In genomic region chr17:9199474-9200196, GRCh38 we compare ENCODE assay signal across 21 cellular contexts.
DNase-seq lines count a peak whose midpoint lies in the region; ATAC-seq and TF ChIP-seq lines count a peak whose summit lies in the region.
"Had no signal": no experiment of that assay in that cellular context is flagged by ENCODE, and none has a peak within 500 bp of the region (broad histone marks: within the 10 kb centered on the region; RNA-seq: fewer than 3 reads in every experiment).

No MANE protein-coding gene starts in this region.

- no peaks in the 10 kb centered on the region for H3K27me3 Mint-ChIP-seq in activated T-helper 2 cell treated with anti-CD3 and anti-CD28 coated beads, Interferon-gamma antibody, Interleukin-2, Interleukin-4, amounts not matched to agents 10 μg/mL and 5 μg/mL and 100 μg/mL, durations not matched to agents 14 hours and 24 hours and 36 hours (ENCODE audit: low read depth)

- H3K9me3 Mint-ChIP-seq in activated T-helper 2 cell treated with anti-CD3 and anti-CD28 coated beads, Interferon-gamma antibody, Interleukin-2, Interleukin-4, amounts not matched to agents 10 μg/mL and 5 μg/mL and 100 μg/mL, durations not matched to agents 14 hours and 24 hours and 36 hours, result no peaks in the 10 kb centered on the region
- H3K9me3 Mint-ChIP-seq: activated T-cell treated with anti-CD3 and anti-CD28 coated beads, Interleukin-2, amount 50 U/mL, for 4 hours had no signal

- H3K36me3 Mint-ChIP-seq in activated T-helper 2 cell treated with anti-CD3 and anti-CD28 coated beads, Interferon-gamma antibody, Interleukin-2, Interleukin-4, amounts not matched to agents 10 μg/mL and 5 μg/mL and 100 μg/mL, durations not matched to agents 14 hours and 24 hours and 36 hours (ENCODE audit: low read depth), result no peaks in the 10 kb centered on the region
- H3K36me3 Mint-ChIP-seq: activated naive CD8-positive, alpha-beta T cell had no signal

- H4K20me1 ChIP-seq in GM23248 (ENCODE audit: insufficient read depth) (no peaks in the 10 kb centered on the region), OCI-LY3 (ENCODE audit: insufficient read depth, low read length) (no peaks in the 10 kb centered on the region)

- no peaks in the 10 kb centered on the region for H3K9me3 ChIP-seq in GM23248 (ENCODE audit: low read depth)
- no peaks in the 10 kb centered on the region for H3K9me3 ChIP-seq in OCI-LY3 (ENCODE audit: insufficient read depth, low read length)
- no peaks in the 10 kb centered on the region for H3K9me3 ChIP-seq in heart right ventricle
- H3K9me3 ChIP-seq in psoas muscle, result no peaks in the 10 kb centered on the region
- H3K9me3 ChIP-seq: breast epithelium, esophagus muscularis mucosa, upper lobe of left lung had no signal

- no peaks in the 10 kb centered on the region for H3K4me1 ChIP-seq in GM23248 (ENCODE audit: insufficient read depth)
- H3K4me1 ChIP-seq in OCI-LY3 (ENCODE audit: low read length), result peaks cover 43% of the 10 kb centered on the region
- peaks cover 0 to 10% (median 0%) of the 10 kb centered on the region in 9 donors for H3K4me1 ChIP-seq in heart right ventricle
- H3K4me1 ChIP-seq in psoas muscle, result peaks cover 15% of the 10 kb centered on the region
- H3K4me1 ChIP-seq: breast epithelium, upper lobe of left lung had no signal

- no peak overlapping the region for H3K9ac ChIP-seq in GM23248
- peak overlapping the region; percentile 54; the same call in 1 of the 2 replicates for H3K9ac ChIP-seq in OCI-LY3 (ENCODE audit: low read length)

- peak in 7 of 8 donors; percentile 57 to 95 (median 85) for ATAC-seq in heart right ventricle
- ATAC-seq in psoas muscle, result peak; percentile 65 to 91 (median 80)
- ATAC-seq in HG02623 (IDR thresholded peaks at IDR 0.05; ENCODE audit: unreplicated experiment), result no peak
- ATAC-seq: activated T-cell treated with anti-CD3 and anti-CD28 coated beads, Interleukin-2, amount 50 U/mL, for 4 hours; left colon had no signal

- peak; percentile 18 for DNase-seq in GM23248
- peak in 1 of 2 donors; percentile 47 for DNase-seq in heart right ventricle
- no peak for DNase-seq in psoas muscle
- no peak for DNase-seq in germinal center (ENCODE audit: low spot score)
- no peak for DNase-seq in activated T-helper 2 cell treated with anti-CD3 and anti-CD28 coated beads, Interferon-gamma antibody, Interleukin-2, Interleukin-4, amounts not matched to agents 10 μg/mL and 5 μg/mL and 100 μg/mL, durations not matched to agents 14 hours and 24 hours and 36 hours (ENCODE audit: low spot score)
- DNase-seq: activated CD4-positive, alpha-beta T cell treated with anti-CD3 and anti-CD28 coated beads, Interleukin-2, amount 50 U/mL, for 4 hours; activated T-cell treated with anti-CD3 and anti-CD28 coated beads, Interleukin-2, amount 50 U/mL, for 4 hours; dorsolateral prefrontal cortex; left colon; NCI-H1930; NCI-H526 treated with DMSO at 0.1 percent for 48 hours; PC-9; stimulated activated naive CD4-positive, alpha-beta T cell treated with Interleukin-2 at 50 U/mL for 16 hours; upper lobe of left lung had no signal

- H3K9me2 ChIP-seq in GM23248 (ENCODE audit: insufficient read depth), result no peaks in the 10 kb centered on the region

- whole genome bisulfite sequencing in GM23248 (ENCODE audit: low coverage in 1 of 2, low lambda C conversion rate in 2 of 2, missing lambda C conversion rate in 2 of 2), 2 experiments, result 37 to 41% methylated on average over 6 of the region's 6 CpGs
- WGBS in heart right ventricle, 2 donors, result 71 to 74% methylated on average over 6 of the region's 6 CpGs
- WGBS in psoas muscle, 3 donors, result 33 to 53% (median 37%) methylated on average over 6 of the region's 6 CpGs

- no peak overlapping the region for H3K4me2 ChIP-seq in GM23248 (ENCODE audit: unreplicated experiment)
- H3K4me2 ChIP-seq in OCI-LY3 (ENCODE audit: low read length), result peak overlapping the region; percentile 80
- H3K4me2 ChIP-seq: hepatocyte, PC-9 had no signal

- H3K27me3 ChIP-seq in GM23248 (replicated peaks; ENCODE audit: insufficient read depth) (no peaks in the 10 kb centered on the region; the same call in 1 of the 2 replicates), OCI-LY3 (ENCODE audit: low read depth, low read length) (no peaks in the 10 kb centered on the region), heart right ventricle (no peaks in the 10 kb centered on the region), psoas muscle (ENCODE audit: insufficient read depth in 3 of 3, low read length in 2 of 3) (no peaks in the 10 kb centered on the region)
- H3K27me3 ChIP-seq: breast epithelium, esophagus muscularis mucosa, upper lobe of left lung had no signal

- no peak overlapping the region for H3K27ac Mint-ChIP-seq in activated T-helper 2 cell treated with anti-CD3 and anti-CD28 coated beads, Interferon-gamma antibody, Interleukin-2, Interleukin-4, amounts not matched to agents 10 μg/mL and 5 μg/mL and 100 μg/mL, durations not matched to agents 14 hours and 24 hours and 36 hours
- H3K27ac Mint-ChIP-seq: activated naive CD8-positive, alpha-beta T cell had no signal

- no peak overlapping the region for H3K4me3 Mint-ChIP-seq in activated T-helper 2 cell treated with anti-CD3 and anti-CD28 coated beads, Interferon-gamma antibody, Interleukin-2, Interleukin-4, amounts not matched to agents 10 μg/mL and 5 μg/mL and 100 μg/mL, durations not matched to agents 14 hours and 24 hours and 36 hours (ENCODE audit: low read depth)
- H3K4me3 Mint-ChIP-seq: activated naive CD8-positive, alpha-beta T cell; activated T-cell treated with anti-CD3 and anti-CD28 coated beads, Interleukin-2, amount 50 U/mL, for 4 hours had no signal

- H3K79me2 ChIP-seq in GM23248 (ENCODE audit: insufficient read depth) (no peaks in the 10 kb centered on the region), OCI-LY3 (ENCODE audit: low read length) (no peaks in the 10 kb centered on the region)
- H3K79me2 ChIP-seq: hepatocyte had no signal

- in situ Hi-C loops in GM23248 (cut with MboI), result no loop called here

- no peak for TF ChIP-seq CTCF in OCI-LY3 (IDR thresholded peaks at IDR 0.05; ENCODE audit: low read depth, low read length)
- no peak for TF ChIP-seq CTCF in heart right ventricle (IDR thresholded peaks at IDR 0.05)
- no peak for TF ChIP-seq CTCF in psoas muscle (IDR thresholded peaks at IDR 0.05)

- H2AFZ ChIP-seq in GM23248, result no peak overlapping the region
- H2AFZ ChIP-seq in OCI-LY3 (ENCODE audit: low read depth, low read length), result peak overlapping the region; percentile 23; the same call in 1 of the 2 replicates
- H2AFZ ChIP-seq: hepatocyte, PC-9 had no signal

- H3F3A ChIP-seq in GM23248 (ENCODE audit: insufficient read depth), result no peaks in the 10 kb centered on the region

- no peaks in the 10 kb centered on the region for H3K36me3 ChIP-seq in GM23248 (ENCODE audit: low read depth)
- H3K36me3 ChIP-seq in OCI-LY3 (replicated peaks; ENCODE audit: low read depth, low read length), result no peaks in the 10 kb centered on the region
- H3K36me3 ChIP-seq in heart right ventricle, result no peaks in the 10 kb centered on the region
- no peaks in the 10 kb centered on the region for H3K36me3 ChIP-seq in psoas muscle (ENCODE audit: insufficient read depth in 1 of 2, low read depth in 1 of 2)
- H3K36me3 ChIP-seq: breast epithelium, upper lobe of left lung had no signal

- no peak overlapping the region for H3K4me3 ChIP-seq in GM23248
- H3K4me3 ChIP-seq in OCI-LY3 (ENCODE audit: low read length), result peak overlapping the region; percentile 53
- no peak overlapping the region for H3K4me3 ChIP-seq in heart right ventricle
- H3K4me3 ChIP-seq in psoas muscle, result peak overlapping the region; percentile 22
- H3K4me3 ChIP-seq: breast epithelium, dorsolateral prefrontal cortex, esophagus muscularis mucosa, hepatocyte, PC-9, upper lobe of left lung had no signal

- H3K27ac ChIP-seq in GM23248 (no peak overlapping the region), OCI-LY3 (ENCODE audit: low read length) (peak overlapping the region; percentile 83), heart right ventricle (no peak overlapping the region), psoas muscle (peak overlapping the region; percentile 56)
- H3K27ac ChIP-seq: breast epithelium, C4-2B, dorsolateral prefrontal cortex, esophagus muscularis mucosa, hepatocyte, PC-9, upper lobe of left lung had no signal

- no peaks in the 10 kb centered on the region for H3K4me1 Mint-ChIP-seq in activated T-helper 2 cell treated with anti-CD3 and anti-CD28 coated beads, Interferon-gamma antibody, Interleukin-2, Interleukin-4, amounts not matched to agents 10 μg/mL and 5 μg/mL and 100 μg/mL, durations not matched to agents 14 hours and 24 hours and 36 hours (ENCODE audit: low read depth)

- intact Hi-C loops in heart right ventricle (cut with DNase I), result no loop called here
- intact Hi-C loops in psoas muscle (cut with DNase I), result loop anchor here in 1 of 2 donors (10.0 kb wide), 1 partner anchor 55 kb away; no protein-coding TSS in a partner anchor
- intact Hi-C loops in activated T-helper 2 cell treated with anti-CD3 and anti-CD28 coated beads, Interferon-gamma antibody, Interleukin-2, Interleukin-4, amounts not matched to agents 10 μg/mL and 5 μg/mL and 100 μg/mL, durations not matched to agents 14 hours and 24 hours and 36 hours (cut with micrococcal nuclease), result no loop called here

Comparison
In these comparisons a context has a peak if more than half of its experiments do, and no peak if none do; other contexts are left out.
1. H3K27ac ChIP-seq: peak in OCI-LY3 (single experiment) and psoas muscle (single experiment); none in GM23248 (single experiment) and heart right ventricle (0 of 10).
2. H3K4me3 ChIP-seq: peak in OCI-LY3 (single experiment) and psoas muscle (single experiment); none in GM23248 (single experiment) and heart right ventricle (0 of 10).